Comparison of ENCODE assay signal across 21 cellular contexts in genomic region chr6:74455786-74456185, GRCh38.
"Had no signal": no experiment of that assay in that cellular context is flagged by ENCODE, and none has a peak within 500 bp of the region (broad histone marks: within the 10 kb centered on the region; RNA-seq: fewer than 3 reads in every experiment).

No MANE protein-coding gene starts in this region.

- H3K4me2 ChIP-seq: KMS-11, SK-N-SH had no signal

- H3K9ac ChIP-seq: KMS-11, SK-N-SH had no signal

- H3K4me3 ChIP-seq: K562, SJSA1 had no signal

- ATAC-seq: K562, T-cell had no signal

- H3K27ac ChIP-seq: KMS-11, SJSA1 had no signal

- H3K36me3 ChIP-seq: SJSA1 had no signal

- H3K27me3 ChIP-seq: SJSA1 had no signal

- DNase-seq: Kasumi-1, MM.1S, NCI-H1092 treated with DMSO at 0.1 percent for 48 hours, NCI-H1436, NCI-H187, NCI-H2029, NCI-H2081 treated with DMSO at 0.1 percent for 48 hours, NCI-H2171, NCI-H226, NCI-H446, NCI-H510A treated with DMSO at 0.1 percent for 48 hours, NCI-H526, Right ventricle myocardium superior, RPMI8226, SIG-M5, SK-N-SH, SW 1271, T-cell had no signal

- H3K9me3 ChIP-seq: SJSA1, SK-N-SH had no signal
